In genomic region chr15:70166506-70167087, GRCh38 we compare ENCODE assay signal across 16 cellular contexts.
"Had no signal": no experiment of that assay in that cellular context is flagged by ENCODE, and none has a peak within 500 bp of the region (broad histone marks: within the 10 kb centered on the region; RNA-seq: fewer than 3 reads in every experiment).

No MANE protein-coding gene starts in this region.

- ATAC-seq: activated CD8-positive, alpha-beta T cell treated with anti-CD3 and anti-CD28 coated beads, Interleukin-2, amount 10 ng/mL, durations not matched to agents 7 days and 5 days had no signal

- H3K27ac ChIP-seq: hepatocyte, ovary had no signal

- H3K27ac Mint-ChIP-seq: activated CD4-positive, alpha-beta T cell treated with anti-CD3 and anti-CD28 coated beads, Interleukin-2, amount 10 ng/mL, durations not matched to agents 24 days and 14 days; activated CD8-positive, alpha-beta T cell treated with anti-CD3 and anti-CD28 coated beads, Interleukin-2, amount 10 ng/mL, durations not matched to agents 7 days and 5 days; activated naive CD8-positive, alpha-beta T cell treated with anti-CD3 and anti-CD28 coated beads, Interleukin-2, amount 50 U/mL, for 24 hours; activated T-helper 1 cell treated with anti-CD3 and anti-CD28 coated beads, Interleukin-12 subunit alpha, Interleukin-12 subunit beta, Interleukin-2, Interleukin-4 antibody, amounts not matched to agents 30 ng/mL and 10 ng/mL and 1 ng/mL, durations not matched to agents 14 hours and 24 hours and 36 hours; memory B cell had no signal

- H3K36me3 Mint-ChIP-seq: memory B cell, type B pancreatic cell had no signal

- H3K9me3 ChIP-seq: ascending aorta, ovary had no signal

- H3K36me3 ChIP-seq: ascending aorta, ovary had no signal

- H3K4me3 Mint-ChIP-seq: activated CD4-positive, alpha-beta T cell treated with anti-CD3 and anti-CD28 coated beads, Interleukin-2, amount 10 ng/mL, durations not matched to agents 24 days and 14 days; activated CD8-positive, alpha-beta T cell treated with anti-CD3 and anti-CD28 coated beads, Interleukin-2, amount 10 ng/mL, durations not matched to agents 7 days and 5 days; activated naive CD8-positive, alpha-beta T cell treated with anti-CD3 and anti-CD28 coated beads, Interleukin-2, amount 50 U/mL, for 24 hours; activated T-helper 1 cell treated with anti-CD3 and anti-CD28 coated beads, Interleukin-12 subunit alpha, Interleukin-12 subunit beta, Interleukin-2, Interleukin-4 antibody, amounts not matched to agents 30 ng/mL and 10 ng/mL and 1 ng/mL, durations not matched to agents 14 hours and 24 hours and 36 hours; memory B cell had no signal

- H3K27me3 ChIP-seq: ascending aorta, hepatocyte, ovary had no signal

- H3K9me3 Mint-ChIP-seq: activated CD4-positive, alpha-beta T cell treated with anti-CD3 and anti-CD28 coated beads, Interleukin-2, amount 10 ng/mL, durations not matched to agents 24 days and 14 days; activated naive CD8-positive, alpha-beta T cell treated with anti-CD3 and anti-CD28 coated beads, Interleukin-2, amount 50 U/mL, for 24 hours; activated T-helper 1 cell treated with anti-CD3 and anti-CD28 coated beads, Interleukin-12 subunit alpha, Interleukin-12 subunit beta, Interleukin-2, Interleukin-4 antibody, amounts not matched to agents 30 ng/mL and 10 ng/mL and 1 ng/mL, durations not matched to agents 14 hours and 24 hours and 36 hours; memory B cell; type B pancreatic cell had no signal

- DNase-seq: activated CD4-positive, alpha-beta T cell treated with anti-CD3 and anti-CD28 coated beads, Interleukin-2, amount 10 ng/mL, durations not matched to agents 24 days and 14 days; activated CD4-positive, CD25-positive, alpha-beta regulatory T cell; activated CD8-positive, alpha-beta T cell treated with anti-CD3 and anti-CD28 coated beads, Interleukin-2, amount 10 ng/mL, durations not matched to agents 7 days and 5 days; activated naive CD4-positive, alpha-beta T cell treated with Interleukin-2 at 50 U/mL for 16 hours; activated naive CD8-positive, alpha-beta T cell treated with anti-CD3 and anti-CD28 coated beads, Interleukin-2, amount 50 U/mL, for 24 hours; small intestine; stimulated activated CD4-positive, alpha-beta T cell treated with anti-CD3 and anti-CD28 coated beads, Interleukin-4, amount 100 ng/mL, for 4 hours; stimulated activated CD8-positive, alpha-beta memory T cell treated with anti-CD3 and anti-CD28 coated beads, Interleukin-4, amount 100 ng/mL, for 48 hours; stimulated activated naive CD4-positive, alpha-beta T cell treated with Interleukin-2 at 50 U/mL for 16 hours had no signal

- H3K4me3 ChIP-seq: ascending aorta, dorsolateral prefrontal cortex, hepatocyte, ovary had no signal

- H3K4me1 Mint-ChIP-seq: activated CD4-positive, alpha-beta T cell treated with anti-CD3 and anti-CD28 coated beads, Interleukin-2, amount 10 ng/mL, durations not matched to agents 24 days and 14 days; activated naive CD8-positive, alpha-beta T cell treated with anti-CD3 and anti-CD28 coated beads, Interleukin-2, amount 50 U/mL, for 24 hours had no signal
